ENCODE assay signal across 23 cellular contexts in genomic region chr13:40309881-40310280, GRCh38.
"Had no signal": no experiment of that assay in that cellular context is flagged by ENCODE, and none has a peak within 500 bp of the region (broad histone marks: within the 10 kb centered on the region; RNA-seq: fewer than 3 reads in every experiment).

No MANE protein-coding gene starts in this region.

- DNase-seq: cortex of kidney; effector memory CD8-positive, alpha-beta T cell; foreskin keratinocyte; heart left ventricle; kidney; left lung; mesenchymal stem cell; naive thymus-derived CD8-positive, alpha-beta T cell; sigmoid colon; stimulated activated CD4-positive, alpha-beta T cell treated with anti-CD3 and anti-CD28 coated beads, Interleukin-2, amount 100 ng/mL, for 24 hours; stimulated activated CD4-positive, alpha-beta T cell treated with anti-CD3 and anti-CD28 coated beads, Interleukin-4, amount 100 ng/mL, for 24 hours; stimulated activated naive CD4-positive, alpha-beta T cell treated with Interleukin-2 at 50 U/mL for 16 hours; stomach; thyroid gland; trophoblast cell had no signal

- H3K4me3 ChIP-seq: esophagus muscularis mucosa, gastroesophageal sphincter, heart left ventricle, hepatocyte, left lung, prostate gland, right atrium auricular region, sigmoid colon, stomach, thyroid gland, vagina had no signal

- H3K27me3 Mint-ChIP-seq: naive thymus-derived CD8-positive, alpha-beta T cell had no signal

- H3K36me3 ChIP-seq: esophagus muscularis mucosa, gastroesophageal sphincter, heart left ventricle, left lung, prostate gland, right atrium auricular region, sigmoid colon, stomach, thyroid gland, vagina had no signal

- H3K9ac ChIP-seq: parathyroid adenoma had no signal

- H3K9me3 ChIP-seq: prostate gland, right atrium auricular region, thyroid gland, vagina had no signal

- H3K27ac ChIP-seq: esophagus muscularis mucosa, foreskin keratinocyte, gastroesophageal sphincter, heart left ventricle, hepatocyte, left lung, parathyroid adenoma, prostate gland, right atrium auricular region, sigmoid colon, stomach, thyroid gland, vagina had no signal

- H3K4me1 ChIP-seq: foreskin keratinocyte, gastroesophageal sphincter, parathyroid adenoma, prostate gland, right atrium auricular region, sigmoid colon, stomach, thyroid gland, vagina had no signal

- H2AFZ ChIP-seq: hepatocyte, parathyroid adenoma had no signal

- H3K36me3 Mint-ChIP-seq: stimulated activated effector memory CD8-positive, alpha-beta T cell treated with anti-CD3 and anti-CD28 coated beads, Interleukin-12 subunit alpha, Interleukin-12 subunit beta, amount 100 ng/mL, for 72 hours had no signal

- H3K27ac Mint-ChIP-seq: effector memory CD8-positive, alpha-beta T cell; naive thymus-derived CD8-positive, alpha-beta T cell; stimulated activated effector memory CD8-positive, alpha-beta T cell treated with anti-CD3 and anti-CD28 coated beads, Interleukin-12 subunit alpha, Interleukin-12 subunit beta, amount 100 ng/mL, for 72 hours had no signal

- H3K27me3 ChIP-seq: esophagus muscularis mucosa, foreskin keratinocyte, gastroesophageal sphincter, heart left ventricle, hepatocyte, left lung, right atrium auricular region, sigmoid colon, stomach, thyroid gland, vagina had no signal

- H3K4me3 Mint-ChIP-seq: effector memory CD8-positive, alpha-beta T cell; naive thymus-derived CD8-positive, alpha-beta T cell; stimulated activated effector memory CD8-positive, alpha-beta T cell treated with anti-CD3 and anti-CD28 coated beads, Interleukin-12 subunit alpha, Interleukin-12 subunit beta, amount 100 ng/mL, for 72 hours had no signal

- H3K79me2 ChIP-seq: hepatocyte, parathyroid adenoma had no signal

- H3K4me2 ChIP-seq: hepatocyte had no signal
